Comparison of ENCODE assay signal across 31 cellular contexts in the genomic region with DNA sequence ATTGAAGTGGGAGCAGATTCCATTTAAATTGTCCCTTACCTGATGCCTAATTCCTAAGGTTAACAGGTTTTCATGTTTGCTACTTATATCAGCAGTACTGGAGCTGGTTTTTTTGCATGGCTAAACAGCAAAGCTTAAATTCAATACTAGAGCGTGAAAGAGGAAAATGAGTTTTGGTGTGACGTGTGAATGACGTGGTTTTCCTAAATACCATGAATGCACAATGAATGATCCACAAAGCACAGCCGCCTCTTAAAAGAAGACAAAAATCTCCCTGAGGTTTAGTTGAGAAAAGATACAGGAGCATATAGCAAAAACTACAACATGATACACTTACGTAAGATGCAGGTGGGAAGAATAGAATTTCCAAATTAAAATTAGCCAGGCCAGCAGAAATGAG.
"Had no signal": no experiment of that assay in that cellular context is flagged by ENCODE, and none has a peak within 500 bp of the region (broad histone marks: within the 10 kb centered on the region; RNA-seq: fewer than 3 reads in every experiment).

No MANE protein-coding gene starts in this region.

- H3K36me3 Mint-ChIP-seq: naive thymus-derived CD4-positive, alpha-beta T cell; naive thymus-derived CD8-positive, alpha-beta T cell; natural killer cell; natural killer cell treated with Interleukin-12 subunit alpha and Interleukin-12 subunit beta and Interleukin-15 and Interleukin-18, amount 100 ng/mL, for 72 hours; neural progenitor cell had no signal

- H3K9ac ChIP-seq: neural progenitor cell, parathyroid adenoma had no signal

- H3K4me2 ChIP-seq: neural progenitor cell, smooth muscle cell had no signal

- H3K27ac Mint-ChIP-seq: naive thymus-derived CD4-positive, alpha-beta T cell; natural killer cell; natural killer cell treated with Interleukin-12 subunit alpha and Interleukin-12 subunit beta and Interleukin-15 and Interleukin-18, amount 100 ng/mL, for 72 hours; nephron; nephron progenitor cell; neural progenitor cell; progenitor cell of endocrine pancreas had no signal

- H3K4me1 ChIP-seq: pancreas, prostate gland, psoas muscle, right atrium auricular region, spleen had no signal

- H3K27ac ChIP-seq: neural progenitor cell, neutrophil, ovary, pancreas, parathyroid adenoma, prostate gland, psoas muscle, right atrium auricular region, sigmoid colon, skin epidermis, spleen had no signal

- H3K4me1 Mint-ChIP-seq: naive thymus-derived CD4-positive, alpha-beta T cell; naive thymus-derived CD8-positive, alpha-beta T cell; natural killer cell; nephron had no signal

- FAIRE-seq: pancreas, small intestine had no signal

- H2AFZ ChIP-seq: neural progenitor cell, parathyroid adenoma had no signal

- H3K9me3 Mint-ChIP-seq: nephron had no signal

- H3K27me3 ChIP-seq: neural progenitor cell, neutrophil, ovary, pancreas, right atrium auricular region, sigmoid colon, spleen had no signal

- H3K4me3 ChIP-seq: neural progenitor cell, ovary, pancreas, prostate gland, psoas muscle, right atrium auricular region, sigmoid colon, skin epidermis, smooth muscle cell, spleen had no signal

- ATAC-seq: naive thymus-derived CD4-positive, alpha-beta T cell; naive thymus-derived CD8-positive, alpha-beta T cell; natural killer cell; natural killer cell treated with Interleukin-12 subunit alpha and Interleukin-12 subunit beta and Interleukin-15 and Interleukin-18, amount 100 ng/mL, for 72 hours; pancreas; psoas muscle; right cardiac atrium; sciatic nerve had no signal

- DNase-seq: naive thymus-derived CD4-positive, alpha-beta T cell; naive thymus-derived CD8-positive, alpha-beta T cell; natural killer cell; nephron progenitor cell; nucleus accumbens; occipital lobe; ovary; pancreas; posterior cingulate gyrus; psoas muscle; retina; right cardiac atrium; sigmoid colon; small intestine; spleen; stimulated activated CD4-positive, alpha-beta T cell treated with anti-CD3 and anti-CD28 coated beads, Interleukin-12 subunit alpha, Interleukin-12 subunit beta, amount 100 ng/mL, for 4 hours; stimulated activated CD4-positive, alpha-beta T cell treated with anti-CD3 and anti-CD28 coated beads, Interleukin-15, amount 100 ng/mL, for 24 hours; stimulated activated CD4-positive, alpha-beta T cell treated with anti-CD3 and anti-CD28 coated beads, Interleukin-1b, Interleukin-23, amount 100 ng/mL, for 48 hours; stimulated activated CD4-positive, alpha-beta T cell treated with anti-CD3 and anti-CD28 coated beads, Interleukin-2, amount 100 ng/mL, for 24 hours had no signal

- H3K4me3 Mint-ChIP-seq: naive thymus-derived CD4-positive, alpha-beta T cell; naive thymus-derived CD8-positive, alpha-beta T cell; natural killer cell; natural killer cell treated with Interleukin-12 subunit alpha and Interleukin-12 subunit beta and Interleukin-15 and Interleukin-18, amount 100 ng/mL, for 72 hours; nephron; nephron progenitor cell; neural crest cell; neural progenitor cell had no signal

- H3K9me3 ChIP-seq: neutrophil, ovary, pancreas, prostate gland, psoas muscle, right atrium auricular region, sigmoid colon, spleen had no signal

- H3K27me3 Mint-ChIP-seq: naive thymus-derived CD4-positive, alpha-beta T cell; naive thymus-derived CD8-positive, alpha-beta T cell; natural killer cell treated with Interleukin-12 subunit alpha and Interleukin-12 subunit beta and Interleukin-15 and Interleukin-18, amount 100 ng/mL, for 72 hours; progenitor cell of endocrine pancreas had no signal

- H3K36me3 ChIP-seq: neural progenitor cell, neutrophil, ovary, pancreas, prostate gland, right atrium auricular region, sigmoid colon, spleen had no signal
